ENCODE assay signal across 8 cellular contexts in the genomic region with DNA sequence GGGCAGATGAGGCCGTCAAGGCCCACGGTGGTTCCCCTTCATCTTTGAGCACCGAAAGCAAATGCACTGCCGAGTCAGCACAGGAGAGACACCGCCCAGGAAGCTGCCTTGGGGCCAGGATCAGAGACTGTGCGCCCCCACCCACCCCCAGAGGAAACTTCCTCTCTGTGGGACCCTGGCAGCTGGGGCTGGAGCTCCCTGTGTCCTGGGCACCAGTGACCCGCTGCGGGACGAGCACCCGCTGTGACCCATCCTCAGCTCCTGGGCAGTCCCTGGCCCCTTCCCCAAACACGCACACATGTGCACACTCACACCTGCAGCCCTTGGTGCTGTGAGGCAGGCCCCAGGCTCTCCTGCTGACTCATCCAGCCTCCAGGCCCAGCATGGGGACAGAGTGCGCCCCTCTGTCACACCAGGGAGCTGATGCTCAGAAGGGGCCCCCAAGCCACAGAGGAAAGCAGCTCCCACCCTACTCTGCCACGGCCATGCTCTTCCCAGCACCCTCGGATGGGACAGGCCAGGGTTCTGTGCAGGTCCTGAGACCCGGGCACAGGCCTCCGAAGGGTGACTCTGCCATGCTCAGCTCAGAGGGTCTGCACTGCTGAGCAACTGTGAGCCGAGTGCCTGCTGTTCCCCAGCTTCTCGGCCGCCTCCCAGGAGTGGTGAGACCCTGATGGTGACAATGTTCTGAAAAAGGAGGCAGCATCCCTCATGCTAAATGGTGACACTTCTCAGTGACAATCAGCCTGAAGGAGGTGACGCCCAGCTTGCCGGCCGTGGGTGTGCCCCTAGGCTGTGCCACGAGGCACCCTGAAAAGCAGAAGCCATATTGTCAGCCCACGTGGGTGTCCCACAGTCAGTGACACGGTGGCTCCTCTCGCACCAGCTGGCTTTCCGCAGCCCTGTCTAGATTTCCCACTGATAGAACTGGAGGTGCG. TPM values are rescaled to one million over a fixed set of nuclear protein-coding genes. Genes with fewer than 3 reads are reported as not detected.
DNase-seq lines count a peak whose midpoint lies in the region; ATAC-seq, FAIRE-seq and TF ChIP-seq lines count a peak whose summit lies in the region.

No MANE protein-coding gene starts in this region.

- CTCF ChIA-PET in mammary epithelial cell (lab: Charles Lee; ENCODE audit: low non-redundant PET) = interaction anchor here (1.3 kb wide), 1 partner anchor 44 kb away, joined by 27 read pairs; no protein-coding TSS in a partner anchor

- peak overlapping the region; percentile 87 for H3K27ac Mint-ChIP-seq in T-helper 2 cell treated with Interferon-gamma antibody and Interleukin-4, amounts not matched to agents 5 μg/mL and 100 μg/mL, for 36 hours

- peak overlapping the region; percentile 88 for H3K4me3 Mint-ChIP-seq in T-helper 2 cell treated with Interferon-gamma antibody and Interleukin-4, amounts not matched to agents 5 μg/mL and 100 μg/mL, for 36 hours

- H3K9me3 ChIP-seq in mammary epithelial cell (replicated peaks; ENCODE audit: insufficient read depth, low read length) = no peaks in the 10 kb centered on the region
- H3K9me3 ChIP-seq in small intestine (ENCODE audit: control insufficient read depth, low read depth) = no peaks in the 10 kb centered on the region

- no peak for ATAC-seq in HG02938 (IDR thresholded peaks at IDR 0.05; ENCODE audit: unreplicated experiment)
- no peak for ATAC-seq in GM18520 (IDR thresholded peaks at IDR 0.05; ENCODE audit: unreplicated experiment)
- no peak for ATAC-seq in HG03571 (IDR thresholded peaks at IDR 0.05; ENCODE audit: unreplicated experiment)

- H3K4me1 Mint-ChIP-seq in T-helper 2 cell treated with Interferon-gamma antibody and Interleukin-4, amounts not matched to agents 5 μg/mL and 100 μg/mL, for 36 hours (ENCODE audit: low read depth) = peaks cover 34% of the 10 kb centered on the region

- dilution Hi-C loops in mammary epithelial cell (cut with HindIII; ENCODE audit: low sequenced_read_pairs) = loop anchor here (5.0 to 10.0 kb wide), 5 partner anchors 54 to 523 kb away; partner anchors contain the start of gene ZNF778

- BruUV-seq in mammary epithelial cell (replicated peaks; lab: Mats Ljungman, UMichigan) = no TSS peak

- in situ Hi-C loops in mammary epithelial cell (cut with MboI; ENCODE audit: low sequenced_read_pairs in 2 of 2) = loop anchor here in 1 of 2 donors (5.0 kb wide), 1 partner anchor 34 kb away; no protein-coding TSS in a partner anchor

- WGBS in mammary epithelial cell (ENCODE audit: low coverage, missing lambda C conversion rate) = 93% methylated on average over 17 of the region's 28 CpGs
- WGBS in small intestine, 3 donors = 61 to 74% (median 67%) methylated on average over 24 to 28 of the region's 28 CpGs

- H2AFZ ChIP-seq in mammary epithelial cell (ENCODE audit: low read depth, low read length) = no peak overlapping the region

- no peaks in the 10 kb centered on the region for H3K27me3 Mint-ChIP-seq in T-helper 2 cell treated with Interferon-gamma antibody and Interleukin-4, amounts not matched to agents 5 μg/mL and 100 μg/mL, for 36 hours (ENCODE audit: low read depth)

- H3K9ac ChIP-seq in mammary epithelial cell (ENCODE audit: insufficient read depth, low read length) = peak overlapping the region; percentile 49

- no peaks in the 10 kb centered on the region for H3K27me3 ChIP-seq in mammary epithelial cell (ENCODE audit: insufficient read depth, low read length)
- H3K27me3 ChIP-seq in small intestine (ENCODE audit: control insufficient read depth in 2 of 2, insufficient read depth in 2 of 2, low read length in 2 of 2) = no peaks in the 10 kb centered on the region

- H3K4me3 ChIP-seq in mammary epithelial cell (replicated peaks in 1 of 3; ENCODE audit: insufficient read depth in 1 of 3, low read depth in 2 of 3, low read length in 3 of 3) (no peak overlapping the region), small intestine (ENCODE audit: low read depth in 1 of 2, low read length in 2 of 2) (no peak overlapping the region)

- H3K4me1 ChIP-seq in mammary epithelial cell (ENCODE audit: insufficient read depth, low read length) (peaks cover 31% of the 10 kb centered on the region), small intestine (ENCODE audit: control insufficient read depth in 2 of 2, insufficient read depth in 1 of 2, low read depth in 1 of 2, low read length in 1 of 2) (peaks cover 3 to 20% of the 10 kb centered on the region in 2 donors)

- peak; percentile 83 for DNase-seq in GM20000 (ENCODE audit: low spot score)
- peak; percentile 72 for DNase-seq in T-helper 2 cell treated with Interferon-gamma antibody and Interleukin-4, amounts not matched to agents 5 μg/mL and 100 μg/mL, for 36 hours (ENCODE audit: low spot score)
- DNase-seq in mammary epithelial cell = no peak
- DNase-seq in small intestine = no peak
- no peak for DNase-seq in frontal cortex (ENCODE audit: low spot score in 2 of 2)

- H3K36me3 ChIP-seq in mammary epithelial cell (ENCODE audit: insufficient read depth, low read length) (no peaks in the 10 kb centered on the region), small intestine (ENCODE audit: control insufficient read depth in 2 of 2, insufficient read depth in 2 of 2, low read length in 2 of 2) (no peaks in the 10 kb centered on the region)

- intact Hi-C loops in mammary epithelial cell (cut with micrococcal nuclease) = loop anchor here (1.0 to 5.0 kb wide), 2 partner anchors 38 to 209 kb away; partner anchors contain the start of gene ZC3H18

- TF ChIP-seq CTCF in GM20000 (IDR thresholded peaks at IDR 0.05; ENCODE audit: extremely low read depth, missing control alignments) (no peak), mammary epithelial cell (conservative IDR thresholded peaks at IDR 0.05 in 1 of 2, IDR thresholded peaks at IDR 0.05 in 1 of 2; ENCODE audit: extremely low read depth in 1 of 2, insufficient read depth in 1 of 2, low read depth in 1 of 2, low read length in 2 of 2) (no peak)

- peaks cover 8% of the 10 kb centered on the region for H3K36me3 Mint-ChIP-seq in T-helper 2 cell treated with Interferon-gamma antibody and Interleukin-4, amounts not matched to agents 5 μg/mL and 100 μg/mL, for 36 hours (ENCODE audit: low read depth)

- H3K79me2 ChIP-seq in mammary epithelial cell (ENCODE audit: insufficient read depth, low read length) = peaks cover 86% of the 10 kb centered on the region

- H3K27ac ChIP-seq in mammary epithelial cell (ENCODE audit: insufficient read depth, low read depth, low read length) (peak overlapping the region; percentile 76), small intestine (ENCODE audit: low read depth in 1 of 2, low read length in 1 of 2) (peak overlapping the region; percentile 60 to 71)

- FAIRE-seq in small intestine (lab: Jason Lieb, UNC) = no peak
- FAIRE-seq in frontal cortex (lab: Jason Lieb, UNC) = no peak

- peak overlapping the region; percentile 65 for H3K4me2 ChIP-seq in mammary epithelial cell (ENCODE audit: insufficient read depth, low read depth, low read length)

- H3K9me3 Mint-ChIP-seq in T-helper 2 cell treated with Interferon-gamma antibody and Interleukin-4, amounts not matched to agents 5 μg/mL and 100 μg/mL, for 36 hours = no peaks in the 10 kb centered on the region

- H4K20me1 ChIP-seq in mammary epithelial cell (ENCODE audit: insufficient read depth, low read length) = peaks cover 7% of the 10 kb centered on the region

RNA-seq across cellular contexts. Expression of gene PIEZO1, which starts 3.6 kb away (rescaled TPM):
- total RNA-seq in mammary epithelial cell (100 to 1,000 TPM; 165 to 215 TPM), frontal cortex (4.1 TPM)
- polyA plus RNA-seq in mammary epithelial cell (144 TPM), small intestine (10 to 100 TPM; 22.8 to 95.0 (median 27.8) TPM)
- polyA minus RNA-seq in mammary epithelial cell = 339 TPM

RNA-seq across cellular contexts. Expression of gene CDT1, which starts 22.2 kb away (rescaled TPM):
- total RNA-seq in mammary epithelial cell (10 to 100 TPM in 1 of 2 donors, 1 to 10 TPM in 1; 3.5 to 22.0 TPM), frontal cortex (1.2 TPM)
- polyA plus RNA-seq in mammary epithelial cell (13.6 TPM), small intestine (10 to 100 TPM in 1 of 3 donors, 1 to 10 TPM in 2; 1.1 to 16.7 (median 2.2) TPM)
- 20.1 TPM for polyA minus RNA-seq in mammary epithelial cell

RNA-seq across cellular contexts. Expression of gene APRT, which starts 30.3 kb away (rescaled TPM):
- total RNA-seq in mammary epithelial cell = 100 to 1,000 TPM in 1 of 2 donors, 10 to 100 TPM in 1; 51.5 to 136 TPM
- polyA plus RNA-seq in mammary epithelial cell = 145 TPM
- 63.6 TPM for polyA minus RNA-seq in mammary epithelial cell
- polyA plus RNA-seq in small intestine = 100 to 1,000 TPM; 197 to 255 (median 247) TPM
- total RNA-seq in frontal cortex = 15.9 TPM

Comparison
In these comparisons a context has a peak if more than half of its experiments do, and no peak if none do; other contexts are left out.
1. DNase-seq: peak in GM20000 (single experiment) and T-helper 2 cell treated with Interferon-gamma antibody and Interleukin-4, amounts not matched to agents 5 μg/mL and 100 μg/mL, for 36 hours (single experiment); none in mammary epithelial cell (single experiment), small intestine (single experiment) and frontal cortex (0 of 2).
2. RNA of gene PIEZO1, which starts 3.6 kb away (total RNA-seq): 165 to 215 TPM in mammary epithelial cell; 4.1 TPM in frontal cortex (single experiment); every median in the first group is over 10 times any median in the second.